In genomic region chr3:141530133-141530768, GRCh38 we compare ENCODE assay signal across 8 cellular contexts. TPM values are rescaled to one million over a fixed set of nuclear protein-coding genes. Genes with fewer than 3 reads are reported as not detected.
DNase-seq lines count a peak whose midpoint lies in the region; ATAC-seq lines count a peak whose summit lies in the region.

No MANE protein-coding gene starts in this region.

- intact Hi-C loops in right cardiac atrium (cut with DNase I), result no loop called here

- H3K4me1 ChIP-seq in right cardiac atrium (ENCODE audit: control insufficient read depth, insufficient read depth, low read length) (peaks cover 2% of the 10 kb centered on the region), urinary bladder (ENCODE audit: insufficient read depth) (peaks cover 2% of the 10 kb centered on the region)

- peak overlapping the region; percentile 20 for H3K4me3 ChIP-seq in right cardiac atrium (ENCODE audit: low read length)
- no peak overlapping the region for H3K4me3 ChIP-seq in urinary bladder (ENCODE audit: low read depth, low read length)

- no peak overlapping the region for H3K27ac ChIP-seq in right cardiac atrium (ENCODE audit: low read length)
- H3K27ac ChIP-seq in urinary bladder (ENCODE audit: low read depth), result peak overlapping the region; percentile 67

- no peaks in the 10 kb centered on the region for H3K9me3 ChIP-seq in right cardiac atrium (ENCODE audit: control insufficient read depth, low read length)

- ATAC-seq in right cardiac atrium (peak in 1 of 2 donors; percentile 59), HG02588 (IDR thresholded peaks at IDR 0.05; ENCODE audit: unreplicated experiment) (no peak), HG02623 (IDR thresholded peaks at IDR 0.05; ENCODE audit: unreplicated experiment) (no peak)

- H3K27me3 ChIP-seq in right cardiac atrium (ENCODE audit: control insufficient read depth, insufficient read depth), result no peaks in the 10 kb centered on the region

- H3K36me3 ChIP-seq in urinary bladder (ENCODE audit: insufficient read depth), result no peaks in the 10 kb centered on the region

- 31% methylated on average over 2 of the region's 2 CpGs for WGBS in right cardiac atrium
- 42% methylated on average over 2 of the region's 2 CpGs for WGBS in urinary bladder

- peak; percentile 10 for DNase-seq in stimulated activated CD4-positive, alpha-beta T cell treated with anti-CD3 and anti-CD28 coated beads, Interleukin-4, amount 100 ng/mL, for 1 hour
- no peak for DNase-seq in stimulated activated CD4-positive, alpha-beta T cell treated with anti-CD3 and anti-CD28 coated beads, Interleukin-2, amount 100 ng/mL, for 24 hours
- peak; percentile 30 for DNase-seq in activated naive CD4-positive, alpha-beta T cell treated with anti-CD3 and anti-CD28 coated beads, Interleukin-2, amount 50 U/mL, for 16 hours
- DNase-seq in right cardiac atrium (no peak), NCI-H128 (lab: John Stamatoyannopoulos, UW; ENCODE audit: unreplicated experiment) (no peak)

RNA-seq across cellular contexts. Expression of gene RASA2, which starts 43.4 kb away (rescaled TPM):
- total RNA-seq in right cardiac atrium, result 1 to 10 TPM; 4.7 to 6.6 (median 6.0) TPM
- polyA plus RNA-seq in right cardiac atrium, result 2.1 TPM
- total RNA-seq in urinary bladder, result 38.8 TPM
- polyA plus RNA-seq in urinary bladder, result 5.9 TPM

Comparison
In these comparisons a context has a peak if more than half of its experiments do, and no peak if none do; other contexts are left out.
1. DNase-seq: peak in stimulated activated CD4-positive, alpha-beta T cell treated with anti-CD3 and anti-CD28 coated beads, Interleukin-4, amount 100 ng/mL, for 1 hour (single experiment) and activated naive CD4-positive, alpha-beta T cell treated with anti-CD3 and anti-CD28 coated beads, Interleukin-2, amount 50 U/mL, for 16 hours (single experiment); none in stimulated activated CD4-positive, alpha-beta T cell treated with anti-CD3 and anti-CD28 coated beads, Interleukin-2, amount 100 ng/mL, for 24 hours (0 of 2), right cardiac atrium (0 of 3) and NCI-H128 (single experiment).